Comparison of ENCODE assay signal across 25 cellular contexts in genomic region chr1:1125945-1126344, GRCh38. TPM values are rescaled to one million over a fixed set of nuclear protein-coding genes. Genes with fewer than 3 reads are reported as not detected.
DNase-seq lines count a peak whose midpoint lies in the region; ATAC-seq, FAIRE-seq and TF ChIP-seq lines count a peak whose summit lies in the region.
"Had no signal": no experiment of that assay in that cellular context is flagged by ENCODE, and none has a peak within 500 bp of the region (broad histone marks: within the 10 kb centered on the region; RNA-seq: fewer than 3 reads in every experiment).

No MANE protein-coding gene starts in this region.

- H3K9me3 ChIP-seq in HepG2 (ENCODE audit: low read length) (no peaks in the 10 kb centered on the region), right lobe of liver (no peaks in the 10 kb centered on the region), kidney (ENCODE audit: control insufficient read depth in 1 of 2, low read length in 2 of 2) (no peaks in the 10 kb centered on the region), muscle layer of duodenum (ENCODE audit: control insufficient read depth in 1 of 2, low read length in 2 of 2) (no peaks in the 10 kb centered on the region), transverse colon (no peaks in the 10 kb centered on the region), psoas muscle (no peaks in the 10 kb centered on the region)

- POLR2A ChIA-PET in HepG2 (lab: Yijun Ruan, JAX): interaction anchor here (1.2 to 4.2 kb wide), 8 partner anchors 8 to 156 kb away, joined by 3 to 93 read pairs (median 8); partner anchors contain the start of genes B3GALT6, C1orf159 and SDF4

- no peak for TF ChIP-seq RAD21 in HepG2 (CRISPR knock-in tag; IDR thresholded peaks at IDR 0.05)

- H3K4me3 ChIP-seq in HepG2 (replicated peaks in 1 of 3; ENCODE audit: insufficient read depth in 1 of 3, low read depth in 2 of 3, low read length in 3 of 3): no peak overlapping the region; a peak in 1 of 6 replicates
- H3K4me3 ChIP-seq in right lobe of liver: no peak overlapping the region
- H3K4me3 ChIP-seq in kidney (ENCODE audit: low read length in 2 of 2): no peak overlapping the region
- no peak overlapping the region for H3K4me3 ChIP-seq in muscle layer of duodenum (ENCODE audit: low read depth in 1 of 2, low read length in 2 of 2)
- peak overlapping the region in 2 of 4 donors; percentile 15 to 17 for H3K4me3 ChIP-seq in transverse colon
- no peak overlapping the region for H3K4me3 ChIP-seq in psoas muscle
- H3K4me3 ChIP-seq: SK-N-MC had no signal

- H3K4me2 ChIP-seq in HepG2 (ENCODE audit: low read depth, low read length): no peak overlapping the region
- H3K4me2 ChIP-seq: KMS-11 had no signal

- no peak for ATAC-seq in HepG2
- ATAC-seq in right lobe of liver: no peak
- no peak for ATAC-seq in HG02610 (IDR thresholded peaks at IDR 0.05; ENCODE audit: unreplicated experiment)
- ATAC-seq in psoas muscle: no peak
- no peak for ATAC-seq in GM19023 (IDR thresholded peaks at IDR 0.05; ENCODE audit: unreplicated experiment)

- WGBS in HepG2 (ENCODE audit: low lambda C conversion rate): 89% methylated on average over 13 of the region's 18 CpGs
- WGBS in right lobe of liver (ENCODE audit: insufficient coverage, low coverage, low lambda C conversion rate, missing lambda C conversion rate): no CpG with 5 or more reads among the region's 18 CpGs
- 43% methylated on average over 18 of the region's 18 CpGs; no CpG with 5 or more reads in 1 of the 2 donors for WGBS in transverse colon (ENCODE audit: low coverage in 1 of 2), 2 donors
- WGBS in psoas muscle, 3 donors: 83 to 85% (median 84%) methylated on average over 18 of the region's 18 CpGs

- no peak for TF ChIP-seq CTCF in HepG2 (CRISPR knock-in tag; IDR thresholded peaks at IDR 0.05)
- no peak for TF ChIP-seq CTCF in right lobe of liver (IDR thresholded peaks at IDR 0.05)
- no peak for TF ChIP-seq CTCF in kidney (IDR thresholded peaks at IDR 0.05; ENCODE audit: borderline replicate concordance, extremely low read depth, insufficient read depth)
- no peak for TF ChIP-seq CTCF in transverse colon (IDR thresholded peaks at IDR 0.05)
- no peak for TF ChIP-seq CTCF in psoas muscle (IDR thresholded peaks at IDR 0.05)

- peaks cover 70% of the 10 kb centered on the region for H3K4me1 ChIP-seq in HepG2 (ENCODE audit: insufficient read depth, low read length)
- peaks cover 0 to 38% (median 19%) of the 10 kb centered on the region in 4 donors for H3K4me1 ChIP-seq in right lobe of liver
- peaks cover 4 to 11% of the 10 kb centered on the region in 2 donors for H3K4me1 ChIP-seq in kidney (ENCODE audit: control insufficient read depth in 1 of 2, insufficient read depth in 1 of 2, low read depth in 1 of 2, low read length in 2 of 2)
- peaks cover 0 to 13% of the 10 kb centered on the region in 2 donors for H3K4me1 ChIP-seq in muscle layer of duodenum (ENCODE audit: control insufficient read depth in 1 of 2, insufficient read depth in 2 of 2, low read length in 2 of 2)
- peaks cover 10 to 58% (median 43%) of the 10 kb centered on the region in 4 donors for H3K4me1 ChIP-seq in transverse colon
- H3K4me1 ChIP-seq in psoas muscle: no peaks in the 10 kb centered on the region

- DNase-seq in HepG2 (ENCODE audit: low spot score) (no peak), right lobe of liver (no peak), kidney (peak; percentile 59), transverse colon (peak; percentile 66), psoas muscle (no peak)
- DNase-seq: MM.1S, NCI-H1417, NCI-H1694, NCI-H2029 treated with DMSO at 0.1 percent for 48 hours, NCI-H2171, NCI-H226, NCI-H510A, NCI-H69, SIG-M5 had no signal

- H3K27ac ChIP-seq in HepG2 (ENCODE audit: extremely low read length, insufficient read depth, low read length) (peak overlapping the region; percentile 97), right lobe of liver (no peak overlapping the region), kidney (ENCODE audit: low read depth in 2 of 2, low read length in 2 of 2) (no peak overlapping the region), muscle layer of duodenum (ENCODE audit: low read length) (peak overlapping the region; percentile 67), transverse colon (peak overlapping the region; percentile 84 to 93 (median 92)), psoas muscle (no peak overlapping the region)
- H3K27ac ChIP-seq: KMS-11, RWPE1, SK-N-MC had no signal

- H3K27me3 ChIP-seq in HepG2 (ENCODE audit: control insufficient read depth in 1 of 2, insufficient read depth in 2 of 2, low read length in 2 of 2): peaks cover 0 to 3% of the 10 kb centered on the region in 2 experiments; a peak in 4 of 5 replicates
- no peaks in the 10 kb centered on the region for H3K27me3 ChIP-seq in right lobe of liver
- H3K27me3 ChIP-seq in muscle layer of duodenum (ENCODE audit: low read depth, low read length): no peaks in the 10 kb centered on the region
- H3K27me3 ChIP-seq in transverse colon: no peaks in the 10 kb centered on the region
- peaks cover 0 to 19% (median 4%) of the 10 kb centered on the region in 3 donors for H3K27me3 ChIP-seq in psoas muscle (ENCODE audit: insufficient read depth in 3 of 3, low read length in 2 of 3)

- BruUV-seq in HepG2 (replicated peaks; lab: Mats Ljungman, UMichigan): no TSS peak

- intact Hi-C loops in HepG2 (cut with micrococcal nuclease; ENCODE audit: unreplicated experiment) (no loop called here), right lobe of liver (cut with DNase I) (loop anchor here in 1 of 2 donors (5.0 to 10.0 kb wide), 2 partner anchors 101 to 139 kb away; no protein-coding TSS in a partner anchor), kidney (cut with DNase I) (loop anchor here (10.0 kb wide), 2 partner anchors 109 to 169 kb away; partner anchors contain the start of genes B3GALT6 and SDF4), transverse colon (cut with DNase I; ENCODE audit: low total_unique reads) (no loop called here), psoas muscle (cut with DNase I) (no loop called here)

- H4K20me1 ChIP-seq in HepG2 (ENCODE audit: insufficient read depth, low read length): no peaks in the 10 kb centered on the region

- TF ChIP-seq POLR2A in HepG2 (IDR thresholded peaks at IDR 0.05; ENCODE audit: insufficient read depth in 1 of 2, low read depth in 2 of 2, low read length in 2 of 2): no peak
- TF ChIP-seq POLR2A in right lobe of liver (IDR thresholded peaks at IDR 0.05): no peak
- peak; percentile 63 for TF ChIP-seq POLR2A in transverse colon (IDR thresholded peaks at IDR 0.05)

- H3K79me2 ChIP-seq in HepG2 (ENCODE audit: insufficient read depth, low read length): peaks cover 5% of the 10 kb centered on the region

- CTCF ChIA-PET in HepG2 (lab: Yijun Ruan, JAX; ENCODE audit: low intra/inter-chr PET ratio, low total read pairs): no interaction called here

- in situ Hi-C loops in HepG2 (cut with HindIII; ENCODE audit: extremely low pct_ligation_motif_present, low pct_unique_long_range_greater_than_20kb) (no loop called here), transverse colon (cut with MboI; ENCODE audit: low pct_ligation_motif_present in 1 of 4, low pct_unique_long_range_greater_than_20kb in 1 of 4, low sequenced_read_pairs in 3 of 4) (no loop called here)

- H3K36me3 ChIP-seq in HepG2 (replicated peaks in 1 of 2; ENCODE audit: control insufficient read depth in 1 of 2, insufficient read depth in 2 of 2, low read length in 2 of 2): no peaks in the 10 kb centered on the region
- no peaks in the 10 kb centered on the region for H3K36me3 ChIP-seq in right lobe of liver
- H3K36me3 ChIP-seq in kidney (ENCODE audit: control insufficient read depth in 1 of 2, insufficient read depth in 2 of 2, low read length in 2 of 2): no peaks in the 10 kb centered on the region
- H3K36me3 ChIP-seq in muscle layer of duodenum (ENCODE audit: control insufficient read depth in 1 of 2, insufficient read depth in 2 of 2, low read length in 2 of 2): no peaks in the 10 kb centered on the region
- H3K36me3 ChIP-seq in transverse colon: no peaks in the 10 kb centered on the region
- H3K36me3 ChIP-seq in psoas muscle (ENCODE audit: insufficient read depth in 1 of 2, low read depth in 1 of 2): no peaks in the 10 kb centered on the region

- no peak for TF ChIP-seq EP300 in HepG2 (IDR thresholded peaks at IDR 0.05; ENCODE audit: low read depth in 2 of 2, low read length in 2 of 2)
- no peak for TF ChIP-seq EP300 in HepG2 (CRISPR knock-in tag; IDR thresholded peaks at IDR 0.05; ENCODE audit: borderline replicate concordance)
- no peak for TF ChIP-seq EP300 in transverse colon (IDR thresholded peaks at IDR 0.05; ENCODE audit: low read depth)

- H3K9ac ChIP-seq in HepG2 (ENCODE audit: insufficient read depth, low read depth, low read length): peak overlapping the region; percentile 79; the same call in 1 of the 2 replicates
- H3K9ac ChIP-seq in kidney (ENCODE audit: low read length in 2 of 2): no peak overlapping the region
- H3K9ac ChIP-seq: KMS-11 had no signal

- FAIRE-seq in HepG2 (lab: Jason Lieb, UNC): no peak
- FAIRE-seq in kidney (lab: Jason Lieb, UNC): no peak
- FAIRE-seq: D721Med had no signal

- H2AFZ ChIP-seq in HepG2 (ENCODE audit: low read length): no peak overlapping the region

RNA-seq across cellular contexts. Expression of gene C1orf159, which starts 10.1 kb away (rescaled TPM):
- 3.8 and 6.7 TPM in 2 replicates for total RNA-seq in HepG2 (2016; rRNA removed; fragmentation: Illumina TruSeq; extraction: Trizol)
- 6.3 and 6.8 TPM in 2 replicates for total RNA-seq in HepG2 (2016; cell fraction: cytosol; rRNA removed; fragmentation: Illumina TruSeq; extraction: Trizol; ENCODE audit: low read depth)
- total RNA-seq in HepG2 (2016; cell fraction: insoluble cytoplasmic fraction; rRNA removed; fragmentation: Illumina TruSeq; extraction: Trizol): 3.6 and 6.6 TPM in 2 replicates
- 7.4 and 7.9 TPM in 2 replicates for total RNA-seq in HepG2 (2016; cell fraction: membrane; rRNA removed; fragmentation: Illumina TruSeq; extraction: Trizol)
- total RNA-seq in HepG2 (2016; cell fraction: nucleus; rRNA removed; fragmentation: Illumina TruSeq; extraction: Trizol): 6.3 and 7.7 TPM in 2 replicates
- 3.8 and 4.2 TPM in 2 replicates for polyA plus RNA-seq in HepG2 (2011; rRNA removed)
- 1.7 and 4.2 TPM in 2 replicates for polyA plus RNA-seq in HepG2 (2011; cell fraction: cytosol; rRNA removed)
- polyA plus RNA-seq in HepG2 (2011; cell fraction: nucleus; rRNA removed): 22.9 and 35.9 TPM in 2 replicates
- 2.8 and 3.2 TPM in 2 replicates for polyA plus RNA-seq in HepG2 (2012)
- 4.7 and 6.0 TPM in 2 replicates for polyA plus RNA-seq in HepG2 (2016; cell fraction: cytosol; fragmentation: Illumina TruSeq; extraction: Trizol; ENCODE audit: low read depth)
- 3.5 and 4.0 TPM in 2 replicates for polyA plus RNA-seq in HepG2 (2016; cell fraction: insoluble cytoplasmic fraction; fragmentation: Illumina TruSeq; extraction: Trizol; ENCODE audit: low read depth)
- 7.0 and 8.1 TPM in 2 replicates for polyA plus RNA-seq in HepG2 (2016; cell fraction: membrane; fragmentation: Illumina TruSeq; extraction: Trizol; ENCODE audit: low read depth)
- polyA plus RNA-seq in HepG2 (2016; cell fraction: nucleus; fragmentation: Illumina TruSeq; extraction: Trizol; ENCODE audit: insufficient read depth, low read depth): 19.9 and 20.1 TPM in 2 replicates
- 2.9 and 5.6 TPM in 2 replicates for polyA minus RNA-seq in HepG2 (2011; rRNA and poly(A)+ RNA removed; ENCODE audit: low replicate concordance)
- 2.1 and 2.2 TPM in 2 replicates for polyA minus RNA-seq in HepG2 (2011; cell fraction: cytosol; rRNA and poly(A)+ RNA removed)
- 3.7 and 4.5 TPM in 2 replicates for polyA minus RNA-seq in HepG2 (2011; cell fraction: nucleus; rRNA and poly(A)+ RNA removed)
- total RNA-seq in right lobe of liver: 1 to 10 TPM; 4.0 to 7.7 (median 6.4) TPM
- total RNA-seq in kidney: 14.8 TPM
- 8.6 TPM for polyA plus RNA-seq in kidney (ENCODE audit: insufficient read depth, low read depth, low replicate concordance)
- total RNA-seq in transverse colon: 100 to 1,000 TPM in 1 of 4 donors, 10 to 100 TPM in 3; 23.6 to 108 (median 47.3) TPM
- 1 to 10 TPM; 1.5 to 3.5 (median 2.6) TPM for total RNA-seq in psoas muscle
- 1 to 10 TPM; 4.1 to 6.7 (median 4.3) TPM for polyA plus RNA-seq in psoas muscle

RNA-seq across cellular contexts. Expression of gene TTLL10, which starts 47.7 kb away (rescaled TPM):
- total RNA-seq in HepG2 (2016; rRNA removed; fragmentation: Illumina TruSeq; extraction: Trizol) (not detected in 2 replicates), right lobe of liver (not detected), kidney (1.5 TPM), transverse colon (under 1 TPM in 2 of 4 donors, not detected in 2; 0.40 to 0.48 TPM), psoas muscle (under 1 TPM in 1 of 4 donors, not detected in 3; 0.27 TPM)
- total RNA-seq in HepG2 (2016; cell fraction: cytosol; rRNA removed; fragmentation: Illumina TruSeq; extraction: Trizol; ENCODE audit: low read depth): not detected in 2 replicates
- not detected in 2 replicates for total RNA-seq in HepG2 (2016; cell fraction: insoluble cytoplasmic fraction; rRNA removed; fragmentation: Illumina TruSeq; extraction: Trizol)
- total RNA-seq in HepG2 (2016; cell fraction: membrane; rRNA removed; fragmentation: Illumina TruSeq; extraction: Trizol): not detected in 2 replicates
- not detected in 2 replicates for total RNA-seq in HepG2 (2016; cell fraction: nucleus; rRNA removed; fragmentation: Illumina TruSeq; extraction: Trizol)
- polyA plus RNA-seq in HepG2 (2011; rRNA removed) (not detected in 2 replicates), kidney (ENCODE audit: insufficient read depth, low read depth, low replicate concordance) (not detected), psoas muscle (under 1 TPM; 0.03 to 0.10 (median 0.10) TPM)
- polyA plus RNA-seq in HepG2 (2011; cell fraction: cytosol; rRNA removed): 0.06 and 0.08 TPM in 2 replicates
- polyA plus RNA-seq in HepG2 (2011; cell fraction: nucleus; rRNA removed): 0.24 and 0.48 TPM in 2 replicates
- 0.07 TPM in 1 of 2 replicates, not detected in the other for polyA plus RNA-seq in HepG2 (2012)
- not detected in 2 replicates for polyA plus RNA-seq in HepG2 (2016; cell fraction: cytosol; fragmentation: Illumina TruSeq; extraction: Trizol; ENCODE audit: low read depth)
- not detected in 2 replicates for polyA plus RNA-seq in HepG2 (2016; cell fraction: insoluble cytoplasmic fraction; fragmentation: Illumina TruSeq; extraction: Trizol; ENCODE audit: low read depth)
- polyA plus RNA-seq in HepG2 (2016; cell fraction: membrane; fragmentation: Illumina TruSeq; extraction: Trizol; ENCODE audit: low read depth): not detected in 2 replicates
- not detected in 2 replicates for polyA plus RNA-seq in HepG2 (2016; cell fraction: nucleus; fragmentation: Illumina TruSeq; extraction: Trizol; ENCODE audit: insufficient read depth, low read depth)
- polyA minus RNA-seq in HepG2 (2011; rRNA and poly(A)+ RNA removed; ENCODE audit: low replicate concordance): 0.18 TPM in 1 of 2 replicates, not detected in the other
- not detected in 2 replicates for polyA minus RNA-seq in HepG2 (2011; cell fraction: cytosol; rRNA and poly(A)+ RNA removed)
- polyA minus RNA-seq in HepG2 (2011; cell fraction: nucleus; rRNA and poly(A)+ RNA removed): not detected in 2 replicates
- total RNA-seq: A172, H4 had no signal
- polyA plus RNA-seq: BJ, IgD-negative memory B cell had no signal

RNA-seq across cellular contexts. Expression of gene RNF223, which starts 51.8 kb away (rescaled TPM):
- not detected in 2 replicates for total RNA-seq in HepG2 (2016; rRNA removed; fragmentation: Illumina TruSeq; extraction: Trizol)
- total RNA-seq in HepG2 (2016; cell fraction: cytosol; rRNA removed; fragmentation: Illumina TruSeq; extraction: Trizol; ENCODE audit: low read depth): not detected in 2 replicates
- total RNA-seq in HepG2 (2016; cell fraction: insoluble cytoplasmic fraction; rRNA removed; fragmentation: Illumina TruSeq; extraction: Trizol): not detected in 2 replicates
- total RNA-seq in HepG2 (2016; cell fraction: membrane; rRNA removed; fragmentation: Illumina TruSeq; extraction: Trizol): not detected in 2 replicates
- not detected in 2 replicates for total RNA-seq in HepG2 (2016; cell fraction: nucleus; rRNA removed; fragmentation: Illumina TruSeq; extraction: Trizol)
- 0.03 and 0.05 TPM in 2 replicates for polyA plus RNA-seq in HepG2 (2011; rRNA removed)
- 0.04 TPM in 1 of 2 replicates, not detected in the other for polyA plus RNA-seq in HepG2 (2011; cell fraction: cytosol; rRNA removed)
- not detected in 2 replicates for polyA plus RNA-seq in HepG2 (2011; cell fraction: nucleus; rRNA removed)
- 0.07 and 0.08 TPM in 2 replicates for polyA plus RNA-seq in HepG2 (2012)
- not detected in 2 replicates for polyA plus RNA-seq in HepG2 (2016; cell fraction: cytosol; fragmentation: Illumina TruSeq; extraction: Trizol; ENCODE audit: low read depth)
- not detected in 2 replicates for polyA plus RNA-seq in HepG2 (2016; cell fraction: insoluble cytoplasmic fraction; fragmentation: Illumina TruSeq; extraction: Trizol; ENCODE audit: low read depth)
- polyA plus RNA-seq in HepG2 (2016; cell fraction: membrane; fragmentation: Illumina TruSeq; extraction: Trizol; ENCODE audit: low read depth): not detected in 2 replicates
- polyA plus RNA-seq in HepG2 (2016; cell fraction: nucleus; fragmentation: Illumina TruSeq; extraction: Trizol; ENCODE audit: insufficient read depth, low read depth): not detected in 2 replicates
- 2.1 TPM in 1 of 2 replicates, not detected in the other for polyA minus RNA-seq in HepG2 (2011; rRNA and poly(A)+ RNA removed; ENCODE audit: low replicate concordance)
- polyA minus RNA-seq in HepG2 (2011; cell fraction: cytosol; rRNA and poly(A)+ RNA removed): not detected in 2 replicates
- 0.26 TPM in 1 of 2 replicates, not detected in the other for polyA minus RNA-seq in HepG2 (2011; cell fraction: nucleus; rRNA and poly(A)+ RNA removed)
- not detected for total RNA-seq in right lobe of liver
- total RNA-seq in kidney: 2.3 TPM
- 0.28 TPM for polyA plus RNA-seq in kidney (ENCODE audit: insufficient read depth, low read depth, low replicate concordance)
- total RNA-seq in transverse colon: 1 to 10 TPM; 3.0 to 7.5 (median 5.0) TPM
- total RNA-seq in psoas muscle: not detected
- not detected for polyA plus RNA-seq in psoas muscle
- total RNA-seq: A172, H4 had no signal
- polyA plus RNA-seq: BJ, IgD-negative memory B cell had no signal

Comparison
In these comparisons a context has a peak if more than half of its experiments do, and no peak if none do; other contexts are left out.
1. H3K27ac ChIP-seq: peak in HepG2 (single experiment), muscle layer of duodenum (single experiment) and transverse colon (4 of 4); none in right lobe of liver (0 of 3), kidney (0 of 2) and psoas muscle (single experiment).
2. DNase-seq: peak in kidney (single experiment) and transverse colon (single experiment); none in HepG2 (single experiment), right lobe of liver (0 of 3) and psoas muscle (0 of 2).